In the genomic region with DNA sequence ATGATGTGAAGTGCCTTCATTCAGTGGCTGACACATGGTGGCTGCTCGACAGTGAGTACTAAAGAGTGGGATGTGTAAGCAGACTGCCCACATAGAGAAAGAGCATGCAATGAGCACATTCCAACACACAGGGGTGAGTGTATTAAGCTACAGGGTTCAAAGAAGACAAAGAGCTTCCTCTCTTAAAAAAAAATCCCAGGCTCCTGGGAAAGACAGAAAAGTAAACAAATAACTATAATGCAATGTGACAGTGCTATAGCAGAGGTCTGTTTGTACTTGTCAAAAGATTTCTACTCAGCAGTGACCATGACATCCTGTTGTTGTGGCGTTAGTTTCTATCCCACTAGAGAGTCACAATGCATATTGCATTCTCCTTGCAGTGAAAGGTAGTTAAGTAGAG, we compare ENCODE assay signal across 3 cellular contexts.
TF ChIP-seq lines count a peak whose summit lies in the region.

No MANE protein-coding gene starts in this region.

TF ChIP-seq in SK-N-SH treated with all-trans-retinoic acid at 6 μM for 48 hours, 23 proteins besides CTCF, POLR2A, EP300 and RAD21 (continued from another document):
- TF ChIP-seq, protein P1, sequence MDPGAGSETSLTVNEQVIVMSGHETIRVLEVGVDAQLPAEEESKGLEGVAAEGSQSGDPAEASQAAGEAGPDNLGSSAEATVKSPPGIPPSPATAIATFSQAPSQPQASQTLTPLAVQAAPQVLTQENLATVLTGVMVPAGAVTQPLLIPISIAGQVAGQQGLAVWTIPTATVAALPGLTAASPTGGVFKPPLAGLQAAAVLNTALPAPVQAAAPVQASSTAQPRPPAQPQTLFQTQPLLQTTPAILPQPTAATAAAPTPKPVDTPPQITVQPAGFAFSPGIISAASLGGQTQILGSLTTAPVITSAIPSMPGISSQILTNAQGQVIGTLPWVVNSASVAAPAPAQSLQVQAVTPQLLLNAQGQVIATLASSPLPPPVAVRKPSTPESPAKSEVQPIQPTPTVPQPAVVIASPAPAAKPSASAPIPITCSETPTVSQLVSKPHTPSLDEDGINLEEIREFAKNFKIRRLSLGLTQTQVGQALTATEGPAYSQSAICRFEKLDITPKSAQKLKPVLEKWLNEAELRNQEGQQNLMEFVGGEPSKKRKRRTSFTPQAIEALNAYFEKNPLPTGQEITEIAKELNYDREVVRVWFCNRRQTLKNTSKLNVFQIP (CRISPR knock-in tag; IDR thresholded peaks at IDR 0.05; ENCODE audit: borderline replicate concordance, low read depth) = no peak
- TF ChIP-seq ZNF8 (CRISPR knock-in tag; IDR thresholded peaks at IDR 0.05) (no peak), TOX (CRISPR knock-in tag; IDR thresholded peaks at IDR 0.05; ENCODE audit: borderline replicate concordance) (no peak), PPARA (CRISPR knock-in tag; IDR thresholded peaks at IDR 0.05; ENCODE audit: borderline replicate concordance) (no peak)

TF ChIP-seq in SK-N-SH, 30 proteins besides CTCF, POLR2A, EP300 and RAD21:
- TF ChIP-seq, protein P2, sequence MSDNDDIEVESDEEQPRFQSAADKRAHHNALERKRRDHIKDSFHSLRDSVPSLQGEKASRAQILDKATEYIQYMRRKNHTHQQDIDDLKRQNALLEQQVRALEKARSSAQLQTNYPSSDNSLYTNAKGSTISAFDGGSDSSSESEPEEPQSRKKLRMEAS (IDR thresholded peaks at IDR 0.05; ENCODE audit: low read depth) = no peak
- TF ChIP-seq, protein P3, sequence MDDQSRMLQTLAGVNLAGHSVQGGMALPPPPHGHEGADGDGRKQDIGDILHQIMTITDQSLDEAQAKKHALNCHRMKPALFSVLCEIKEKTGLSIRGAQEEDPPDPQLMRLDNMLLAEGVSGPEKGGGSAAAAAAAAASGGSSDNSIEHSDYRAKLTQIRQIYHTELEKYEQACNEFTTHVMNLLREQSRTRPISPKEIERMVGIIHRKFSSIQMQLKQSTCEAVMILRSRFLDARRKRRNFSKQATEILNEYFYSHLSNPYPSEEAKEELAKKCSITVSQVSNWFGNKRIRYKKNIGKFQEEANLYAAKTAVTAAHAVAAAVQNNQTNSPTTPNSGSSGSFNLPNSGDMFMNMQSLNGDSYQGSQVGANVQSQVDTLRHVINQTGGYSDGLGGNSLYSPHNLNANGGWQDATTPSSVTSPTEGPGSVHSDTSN (IDR thresholded peaks at IDR 0.05) = no peak
- TF ChIP-seq JUND (IDR thresholded peaks at IDR 0.05) (no peak), POLR2AphosphoS5 (IDR thresholded peaks at IDR 0.05; ENCODE audit: low read depth, low read length) (no peak), SIN3A (IDR thresholded peaks at IDR 0.05; ENCODE audit: borderline replicate concordance, low read depth, low read length) (no peak), TAF1 (IDR thresholded peaks at IDR 0.05; ENCODE audit: borderline replicate concordance, low read depth, low read length) (no peak), TEAD4 (IDR thresholded peaks at IDR 0.05; ENCODE audit: borderline replicate concordance, insufficient read depth) (no peak), MEF2A (IDR thresholded peaks at IDR 0.05; ENCODE audit: borderline replicate concordance, low read depth) (no peak)
- TF ChIP-seq, protein P4, sequence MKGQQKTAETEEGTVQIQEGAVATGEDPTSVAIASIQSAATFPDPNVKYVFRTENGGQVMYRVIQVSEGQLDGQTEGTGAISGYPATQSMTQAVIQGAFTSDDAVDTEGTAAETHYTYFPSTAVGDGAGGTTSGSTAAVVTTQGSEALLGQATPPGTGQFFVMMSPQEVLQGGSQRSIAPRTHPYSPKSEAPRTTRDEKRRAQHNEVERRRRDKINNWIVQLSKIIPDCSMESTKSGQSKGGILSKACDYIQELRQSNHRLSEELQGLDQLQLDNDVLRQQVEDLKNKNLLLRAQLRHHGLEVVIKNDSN (IDR thresholded peaks at IDR 0.05; ENCODE audit: borderline replicate concordance, low read depth) = no peak

TF ChIP-seq in IMR-90, 13 proteins besides CTCF, POLR2A, EP300 and RAD21 (continued from another document):
- TF ChIP-seq, protein P5, sequence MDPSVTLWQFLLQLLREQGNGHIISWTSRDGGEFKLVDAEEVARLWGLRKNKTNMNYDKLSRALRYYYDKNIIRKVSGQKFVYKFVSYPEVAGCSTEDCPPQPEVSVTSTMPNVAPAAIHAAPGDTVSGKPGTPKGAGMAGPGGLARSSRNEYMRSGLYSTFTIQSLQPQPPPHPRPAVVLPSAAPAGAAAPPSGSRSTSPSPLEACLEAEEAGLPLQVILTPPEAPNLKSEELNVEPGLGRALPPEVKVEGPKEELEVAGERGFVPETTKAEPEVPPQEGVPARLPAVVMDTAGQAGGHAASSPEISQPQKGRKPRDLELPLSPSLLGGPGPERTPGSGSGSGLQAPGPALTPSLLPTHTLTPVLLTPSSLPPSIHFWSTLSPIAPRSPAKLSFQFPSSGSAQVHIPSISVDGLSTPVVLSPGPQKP (IDR thresholded peaks at IDR 0.05; ENCODE audit: borderline replicate concordance, low read depth, low read length) = no peak
- TF ChIP-seq, protein P6, sequence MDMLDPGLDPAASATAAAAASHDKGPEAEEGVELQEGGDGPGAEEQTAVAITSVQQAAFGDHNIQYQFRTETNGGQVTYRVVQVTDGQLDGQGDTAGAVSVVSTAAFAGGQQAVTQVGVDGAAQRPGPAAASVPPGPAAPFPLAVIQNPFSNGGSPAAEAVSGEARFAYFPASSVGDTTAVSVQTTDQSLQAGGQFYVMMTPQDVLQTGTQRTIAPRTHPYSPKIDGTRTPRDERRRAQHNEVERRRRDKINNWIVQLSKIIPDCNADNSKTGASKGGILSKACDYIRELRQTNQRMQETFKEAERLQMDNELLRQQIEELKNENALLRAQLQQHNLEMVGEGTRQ (IDR thresholded peaks at IDR 0.05; ENCODE audit: low read depth, low read length) = no peak
- TF ChIP-seq CEBPB (IDR thresholded peaks at IDR 0.05; ENCODE audit: low read depth, low read length) = no peak
- no peak for TF ChIP-seq NFE2L2 (IDR thresholded peaks at IDR 0.05; ENCODE audit: low read depth, low read length)
- no peak for TF ChIP-seq MAZ (IDR thresholded peaks at IDR 0.05; ENCODE audit: borderline replicate concordance, low read depth, low read length)
- TF ChIP-seq BHLHE40 (IDR thresholded peaks at IDR 0.05; ENCODE audit: low read depth, low read length) = no peak
- TF ChIP-seq MAFK (IDR thresholded peaks at IDR 0.05; ENCODE audit: low read depth, low read length) = no peak
- no peak for TF ChIP-seq MXI1 (IDR thresholded peaks at IDR 0.05; ENCODE audit: borderline replicate concordance, low read depth, low read length)
- TF ChIP-seq CHD1 (IDR thresholded peaks at IDR 0.05; ENCODE audit: low read depth, low read length) = no peak
- no peak for TF ChIP-seq SMC3 (IDR thresholded peaks at IDR 0.05; ENCODE audit: low read depth, low read length)
- no peak for TF ChIP-seq RCOR1 (IDR thresholded peaks at IDR 0.05; ENCODE audit: insufficient replicate concordance, low read length)
TF ChIP-seq in IMR-90: peak in this region for 0.
